Comparison of ENCODE assay signal across 23 cellular contexts in genomic region chr9:16715404-16715803, GRCh38.
DNase-seq lines count a peak whose midpoint lies in the region; ATAC-seq, FAIRE-seq and TF ChIP-seq lines count a peak whose summit lies in the region.
"Had no signal": no experiment of that assay in that cellular context is flagged by ENCODE, and none has a peak within 500 bp of the region (broad histone marks: within the 10 kb centered on the region; RNA-seq: fewer than 3 reads in every experiment).

No MANE protein-coding gene starts in this region.

- peak overlapping the region; percentile 36 for H2BK12ac ChIP-seq in neuronal stem cell (ENCODE audit: low read length)

- WGBS in neuronal stem cell (ENCODE audit: extremely low coverage in 2 of 2, insufficient read length in 2 of 2, insufficient replicate concordance in 1 of 2), 2 donors: no CpG with 5 or more reads among the region's 2 CpGs

- H4K91ac ChIP-seq in neuronal stem cell (ENCODE audit: low read depth, low read length, poor library complexity): no peak overlapping the region

- POLR2A ChIA-PET in BJ (lab: Charles Lee): no interaction called here

- no peak overlapping the region for H3K23ac ChIP-seq in neuronal stem cell (ENCODE audit: low read depth, low read length, poor library complexity)

- no peak overlapping the region for H2BK15ac ChIP-seq in neuronal stem cell (ENCODE audit: low read length)

- H4K8ac ChIP-seq in neuronal stem cell (ENCODE audit: low read depth, low read length): no peak overlapping the region

- no peak overlapping the region for H2BK5ac ChIP-seq in neuronal stem cell (ENCODE audit: low read length)

- H3K27me3 ChIP-seq in BJ (ENCODE audit: control insufficient read depth, insufficient read depth, low read length) (no peaks in the 10 kb centered on the region), neuronal stem cell (ENCODE audit: control insufficient read depth in 3 of 3, insufficient read depth in 3 of 3, low read depth in 1 of 3, low read length in 3 of 3) (peaks cover 0 to 46% (median 0%) of the 10 kb centered on the region in 3 experiments)
- H3K27me3 ChIP-seq: tibial artery had no signal

- H3K4me3 ChIP-seq in BJ (ENCODE audit: low read depth, low read length): no peak overlapping the region
- H3K4me3 ChIP-seq in neuronal stem cell (ENCODE audit: low read length in 2 of 2): no peak overlapping the region
- H3K4me3 ChIP-seq: cardiac muscle cell, heart left ventricle, prostate gland, tibial artery had no signal

- CTCF ChIA-PET in BJ (lab: Yijun Ruan, JAX): interaction anchor here (1.3 kb wide), 1 partner anchor 10 kb away, joined by 3 read pairs; no protein-coding TSS in a partner anchor

- no peak overlapping the region for H3K18ac ChIP-seq in neuronal stem cell (ENCODE audit: low read length)

- H3K9ac ChIP-seq in neuronal stem cell (ENCODE audit: low read depth, low read length, poor library complexity): no peak overlapping the region

- no peak overlapping the region for H2AFZ ChIP-seq in neuronal stem cell (ENCODE audit: low read length)

- TF ChIP-seq CTCF in BJ (IDR thresholded peaks at IDR 0.05; ENCODE audit: insufficient read depth, low read depth, low read length): peak; percentile 20; the same call in 1 of the 2 replicates

- H3K9me3 ChIP-seq in neuronal stem cell (replicated peaks in 1 of 2; ENCODE audit: control insufficient read depth in 2 of 2, insufficient read depth in 1 of 2, low read depth in 1 of 2, low read length in 2 of 2): no peaks in the 10 kb centered on the region
- H3K9me3 ChIP-seq: heart left ventricle, prostate gland, tibial artery had no signal

- no peak overlapping the region for H3K27ac ChIP-seq in neuronal stem cell (replicated peaks; ENCODE audit: low read length)
- H3K27ac ChIP-seq: cardiac muscle cell, heart left ventricle, prostate gland, tibial artery had no signal

- no peak overlapping the region for H3K4me2 ChIP-seq in neuronal stem cell (ENCODE audit: insufficient read depth, low read length, poor library complexity, severe bottlenecking)

- H2AK5ac ChIP-seq in neuronal stem cell (ENCODE audit: low read depth, low read length): no peak overlapping the region

- no peak overlapping the region for H3K14ac ChIP-seq in neuronal stem cell (ENCODE audit: low read length)

- H2BK120ac ChIP-seq in neuronal stem cell (ENCODE audit: low read depth, low read length): no peak overlapping the region

- peak; percentile 29 for FAIRE-seq in endometrium (lab: Jason Lieb, UNC)

- DNase-seq in BJ (ENCODE audit: low read depth) (peak; percentile 65), NCI-H69 (lab: John Stamatoyannopoulos, UW) (peak; percentile 24), neuronal stem cell (ENCODE audit: low spot score) (no peak), putamen (ENCODE audit: low spot score) (no peak), mucosa of gallbladder (ENCODE audit: low spot score) (no peak), HUDEP-2 (lab: John Stamatoyannopoulos, UW; ENCODE audit: unreplicated experiment in 76 of 76) (no peak)
- DNase-seq: activated CD4-positive, alpha-beta T cell treated with anti-CD3 and anti-CD28 coated beads, Interleukin-2, amount 10 ng/mL, durations not matched to agents 24 days and 14 days; activated CD8-positive, alpha-beta memory T cell treated with anti-CD3 and anti-CD28 coated beads, Interleukin-2, amount 10 ng/mL, durations not matched to agents 7 days and 5 days; COR-L47; erythroblast; GOT3; heart left ventricle; NCI-H187; NCI-H748 treated with DMSO at 0.1 percent for 48 hours; SHP77; stimulated activated CD4-positive, alpha-beta T cell treated with anti-CD3 and anti-CD28 coated beads, Interleukin-4, amount 100 ng/mL, for 1 hour; stimulated activated naive CD8-positive, alpha-beta T cell treated with anti-CD3 and anti-CD28 coated beads, Interleukin-15, Interleukin-2, amounts not matched to agents 100 U/mL and 50 U/mL, for 24 hours; tibial artery had no signal

- no peaks in the 10 kb centered on the region for H3K36me3 ChIP-seq in BJ (ENCODE audit: control insufficient read depth, insufficient read depth, low read length)
- no peaks in the 10 kb centered on the region for H3K36me3 ChIP-seq in neuronal stem cell (replicated peaks in 1 of 2; ENCODE audit: control insufficient read depth in 2 of 2, insufficient read depth in 2 of 2, low read length in 2 of 2)
- H3K36me3 ChIP-seq: cardiac muscle cell, heart left ventricle, prostate gland, tibial artery had no signal

- ATAC-seq in GM18519 (IDR thresholded peaks at IDR 0.05; ENCODE audit: low FRiP score, unreplicated experiment): no peak
- ATAC-seq: activated CD8-positive, alpha-beta memory T cell treated with anti-CD3 and anti-CD28 coated beads, Interleukin-2, amount 10 ng/mL, durations not matched to agents 7 days and 5 days; left lobe of liver; stimulated activated naive CD8-positive, alpha-beta T cell treated with anti-CD3 and anti-CD28 coated beads, Interleukin-15, Interleukin-2, amounts not matched to agents 100 U/mL and 50 U/mL, for 24 hours had no signal

- H3K4me1 ChIP-seq in neuronal stem cell (ENCODE audit: control insufficient read depth in 2 of 2, insufficient read depth in 1 of 2, low read depth in 1 of 2, low read length in 2 of 2): peaks cover 3 to 8% of the 10 kb centered on the region in 2 donors
- H3K4me1 ChIP-seq: prostate gland, tibial artery had no signal

- no peaks in the 10 kb centered on the region for H3K79me1 ChIP-seq in neuronal stem cell (ENCODE audit: low read depth, low read length)

- H3K4ac ChIP-seq in neuronal stem cell (ENCODE audit: low read length): no peak overlapping the region

Comparison
In these comparisons a context has a peak if more than half of its experiments do, and no peak if none do; other contexts are left out.
1. DNase-seq: peak in BJ (single experiment) and NCI-H69 (single experiment); none in neuronal stem cell (single experiment), putamen (single experiment), mucosa of gallbladder (single experiment) and HUDEP-2 (0 of 76).